In the genomic region with DNA sequence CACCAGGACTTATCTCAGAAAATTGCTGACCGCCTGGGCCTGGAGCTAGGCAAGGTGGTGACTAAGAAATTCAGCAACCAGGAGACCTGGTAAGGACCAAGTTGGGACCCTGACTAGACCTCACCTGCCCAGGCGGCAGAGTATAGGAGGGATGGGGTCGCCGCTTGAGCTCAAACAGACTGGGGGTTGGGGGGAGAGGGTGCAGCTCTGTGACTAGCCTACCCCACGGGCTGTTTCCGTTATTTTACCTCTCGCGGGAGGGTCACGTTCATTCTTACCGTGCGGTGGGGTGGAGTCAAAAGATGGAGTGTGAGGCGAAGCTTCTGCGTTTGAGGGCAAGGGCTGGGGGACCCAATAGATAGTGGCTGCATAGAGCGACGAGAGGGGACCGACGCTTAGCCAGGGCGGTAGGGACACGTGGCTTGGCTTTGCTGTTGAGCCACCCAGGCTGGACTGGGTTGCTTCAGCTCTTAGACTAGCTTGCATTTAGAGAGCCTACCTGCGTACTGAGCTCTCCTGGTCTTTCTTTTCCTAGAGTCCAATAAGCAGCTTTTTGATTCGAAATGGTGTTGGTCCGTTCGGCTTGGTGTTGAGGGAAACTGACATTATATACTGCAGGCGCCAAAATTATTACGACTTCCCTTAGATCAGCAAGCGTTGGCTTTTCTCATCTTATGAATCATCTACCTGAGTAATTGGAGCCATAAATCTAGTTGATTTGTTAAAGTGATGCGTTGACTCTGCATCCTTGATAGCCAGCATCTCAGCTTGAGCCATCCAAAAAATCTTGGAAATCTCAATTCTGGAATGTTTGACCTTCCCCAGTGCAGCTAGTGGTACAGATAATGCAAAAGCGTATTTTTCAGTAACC, we compare ENCODE assay signal across 8 cellular contexts. TPM values are rescaled to one million over a fixed set of nuclear protein-coding genes. Genes with fewer than 3 reads are reported as not detected.
DNase-seq lines count a peak whose midpoint lies in the region; ATAC-seq and TF ChIP-seq lines count a peak whose summit lies in the region.

No MANE protein-coding gene starts in this region.

- H3K4me1 ChIP-seq in RWPE2 (ENCODE audit: insufficient read depth, poor library complexity, severe bottlenecking) = no peaks in the 10 kb centered on the region
- H3K4me1 ChIP-seq in psoas muscle = no peaks in the 10 kb centered on the region

- H3K36me3 ChIP-seq in RWPE2 (ENCODE audit: low read depth) = 0 out of 2 replicates have a peak, but pooled peaks cover 3% of the 10 kb centered on the region
- H3K36me3 ChIP-seq in psoas muscle (ENCODE audit: insufficient read depth in 1 of 2, low read depth in 1 of 2) = no peaks in the 10 kb centered on the region

- H3K27me3 Mint-ChIP-seq in activated naive CD8-positive, alpha-beta T cell = no peaks in the 10 kb centered on the region

- H3K9me3 ChIP-seq in RWPE2 (ENCODE audit: severe bottlenecking) (no peaks in the 10 kb centered on the region), psoas muscle (no peaks in the 10 kb centered on the region)

- H3K36me3 Mint-ChIP-seq in activated naive CD8-positive, alpha-beta T cell = peaks cover 2% of the 10 kb centered on the region

- H3K4me3 ChIP-seq in RWPE2 (ENCODE audit: severe bottlenecking) = peak overlapping the region; percentile 73
- H3K4me3 ChIP-seq in psoas muscle = peak overlapping the region; percentile 74

- 1 to 36% (median 1%) methylated on average over 24 to 28 of the region's 28 CpGs for WGBS in psoas muscle, 3 donors

- peak overlapping the region; percentile 96 for H3K4me3 Mint-ChIP-seq in activated naive CD8-positive, alpha-beta T cell

- intact Hi-C loops in left ventricle myocardium superior (cut with micrococcal nuclease) (no loop called here), psoas muscle (cut with DNase I) (no loop called here)

- H3K27me3 ChIP-seq in RWPE2 (ENCODE audit: insufficient read depth, poor library complexity, severe bottlenecking) (no peaks in the 10 kb centered on the region), psoas muscle (ENCODE audit: insufficient read depth in 3 of 3, low read length in 2 of 3) (peaks cover 0 to 12% (median 0%) of the 10 kb centered on the region in 3 donors)

- peak; percentile 4 for DNase-seq in COLO829 (ENCODE audit: low spot score)
- DNase-seq in HK-2 (ENCODE audit: unreplicated experiment) = peak; percentile 47
- DNase-seq in RWPE2 (ENCODE audit: low spot score) = no peak
- DNase-seq in left ventricle myocardium superior = peak; percentile 37
- DNase-seq in psoas muscle = peak; percentile 15 to 60
- no peak for DNase-seq in retina

- ATAC-seq in GM19452 (IDR thresholded peaks at IDR 0.05; ENCODE audit: unreplicated experiment) (peak; percentile 25), RWPE2 (ENCODE audit: low read depth) (peak; percentile 38), left ventricle myocardium superior (peak; percentile 74), psoas muscle (peak; percentile 78 to 86 (median 80))

- peak overlapping the region; percentile 95 for H3K27ac Mint-ChIP-seq in activated naive CD8-positive, alpha-beta T cell

- H3K9me3 Mint-ChIP-seq in activated naive CD8-positive, alpha-beta T cell (ENCODE audit: low read depth) = no peaks in the 10 kb centered on the region

- H3K27ac ChIP-seq in RWPE2 (ENCODE audit: poor library complexity, severe bottlenecking) = peak overlapping the region; percentile 45
- peak overlapping the region; percentile 85 for H3K27ac ChIP-seq in psoas muscle

- TF ChIP-seq CTCF in RWPE2 (IDR thresholded peaks at IDR 0.05; ENCODE audit: poor library complexity, severe bottlenecking) (no peak), psoas muscle (IDR thresholded peaks at IDR 0.05) (no peak)

- peaks cover 28% of the 10 kb centered on the region for H3K4me1 Mint-ChIP-seq in activated naive CD8-positive, alpha-beta T cell (ENCODE audit: low read depth)

RNA-seq across cellular contexts. Expression of a gene that starts 0.6 kb away (rescaled TPM):
- total RNA-seq in left ventricle myocardium superior (27.4 TPM), psoas muscle (10 to 100 TPM; 30.5 to 48.4 (median 43.2) TPM)
- 10 to 100 TPM; 20.7 to 63.2 (median 31.2) TPM for polyA plus RNA-seq in psoas muscle

Comparison
In these comparisons a context has a peak if more than half of its experiments do, and no peak if none do; other contexts are left out.
1. DNase-seq: peak in COLO829 (single experiment), HK-2 (single experiment), left ventricle myocardium superior (single experiment) and psoas muscle (2 of 2); none in RWPE2 (single experiment) and retina (single experiment).
2. ATAC-seq: peak in every context shown above with its lines; median percentile 80 in psoas muscle; 74 in left ventricle myocardium superior; 38 in RWPE2; 25 in GM19452.